Comparison of ENCODE assay signal across 15 cellular contexts in the genomic region with DNA sequence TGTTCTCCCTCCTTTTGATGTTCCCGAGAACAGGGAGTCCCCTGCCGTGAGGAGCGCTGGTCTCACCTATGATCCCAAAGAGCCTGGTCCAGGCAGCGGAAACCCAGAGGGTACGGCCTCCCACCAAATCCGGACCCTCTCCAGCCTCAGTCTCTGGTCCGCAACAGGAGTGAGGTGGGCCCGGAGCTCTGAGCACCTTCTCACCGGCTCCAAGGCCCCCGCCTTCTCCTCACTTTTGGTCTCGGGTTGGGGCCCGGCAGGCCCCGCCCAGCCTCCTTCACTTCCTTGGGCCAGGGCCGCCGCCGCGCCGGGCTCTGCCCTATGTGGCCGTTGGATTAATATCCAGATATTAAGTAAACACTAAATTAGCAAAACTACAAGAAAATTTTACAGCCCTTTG. TPM values are rescaled to one million over a fixed set of nuclear protein-coding genes. Genes with fewer than 3 reads are reported as not detected.
"Had no signal": no experiment of that assay in that cellular context is flagged by ENCODE, and none has a peak within 500 bp of the region (broad histone marks: within the 10 kb centered on the region; RNA-seq: fewer than 3 reads in every experiment).

No MANE protein-coding gene starts in this region.

- H3K9me3 ChIP-seq: thyroid gland had no signal

- H3K27ac ChIP-seq: ovary, thyroid gland had no signal

- H3K36me3 ChIP-seq: ovary, thyroid gland had no signal

- H3K9me3 Mint-ChIP-seq: activated T-helper 1 cell treated with anti-CD3 and anti-CD28 coated beads, Interleukin-12 subunit alpha, Interleukin-12 subunit beta, Interleukin-2, Interleukin-4 antibody, amounts not matched to agents 30 ng/mL and 10 ng/mL and 1 ng/mL, durations not matched to agents 14 hours and 24 hours and 36 hours; dendritic cell treated with granulocyte-macrophage colony-stimulating factor and Interleukin-4, amounts not matched to agents 40 ng/mL and 50 ng/mL, for 4 days; neural crest cell; stimulated activated memory B cell treated with anti-CD40 and anti-IgM and Interleukin-4, amounts not matched to agents 10 μg/mL and 1 μg/mL and 100 μg/mL, for 72 hours had no signal

- ATAC-seq: stimulated activated memory B cell treated with anti-CD40 and anti-IgM and Interleukin-4, amounts not matched to agents 10 μg/mL and 1 μg/mL and 100 μg/mL, for 72 hours had no signal

- H3K4me3 ChIP-seq: lung, ovary, thyroid gland had no signal

- H3K4me3 Mint-ChIP-seq: activated T-helper 1 cell treated with anti-CD3 and anti-CD28 coated beads, Interleukin-12 subunit alpha, Interleukin-12 subunit beta, Interleukin-2, Interleukin-4 antibody, amounts not matched to agents 30 ng/mL and 10 ng/mL and 1 ng/mL, durations not matched to agents 14 hours and 24 hours and 36 hours; dendritic cell treated with granulocyte-macrophage colony-stimulating factor and Interleukin-4, amounts not matched to agents 40 ng/mL and 50 ng/mL, for 4 days; immature natural killer cell; mesothelial cell of epicardium; neural crest cell; stimulated activated memory B cell treated with anti-CD40 and anti-IgM and Interleukin-4, amounts not matched to agents 10 μg/mL and 1 μg/mL and 100 μg/mL, for 72 hours had no signal

- DNase-seq: cerebellar nuclear complex; immature natural killer cell; ovary; stimulated activated CD4-positive, alpha-beta T cell treated with anti-CD3 and anti-CD28 coated beads, Interleukin-12 subunit alpha, Interleukin-12 subunit beta, amount 100 ng/mL, for 4 hours; stimulated activated CD4-positive, alpha-beta T cell treated with anti-CD3 and anti-CD28 coated beads, Interleukin-2, amount 100 ng/mL, for 24 hours; thyroid gland had no signal

- H3K27ac Mint-ChIP-seq: activated T-helper 1 cell treated with anti-CD3 and anti-CD28 coated beads, Interleukin-12 subunit alpha, Interleukin-12 subunit beta, Interleukin-2, Interleukin-4 antibody, amounts not matched to agents 30 ng/mL and 10 ng/mL and 1 ng/mL, durations not matched to agents 14 hours and 24 hours and 36 hours; dendritic cell treated with granulocyte-macrophage colony-stimulating factor and Interleukin-4, amounts not matched to agents 40 ng/mL and 50 ng/mL, for 4 days; immature natural killer cell; mesothelial cell of epicardium; stimulated activated memory B cell treated with anti-CD40 and anti-IgM and Interleukin-4, amounts not matched to agents 10 μg/mL and 1 μg/mL and 100 μg/mL, for 72 hours had no signal

RNA-seq across cellular contexts. Expression of gene RNU6-1, which starts 20.2 kb away (rescaled TPM):
- total RNA-seq: activated CD8-positive, alpha-beta memory T cell treated with anti-CD3 and anti-CD28 coated beads for 36 hours; activated T-helper 1 cell treated with anti-CD3 and anti-CD28 coated beads, Interleukin-12 subunit alpha, Interleukin-12 subunit beta, Interleukin-2, Interleukin-4 antibody, amounts not matched to agents 30 ng/mL and 10 ng/mL and 1 ng/mL, durations not matched to agents 14 hours and 24 hours and 36 hours; aorta; lung; mesothelial cell of epicardium; neural crest cell; ovary; thyroid gland had no signal
- polyA plus RNA-seq: aorta, esophagus, immature natural killer cell, lung, ovary had no signal
